ENCODE assay signal across 8 cellular contexts in genomic region chr5:79990598-79991507, GRCh38. TPM values are rescaled to one million over a fixed set of nuclear protein-coding genes. Genes with fewer than 3 reads are reported as not detected.
DNase-seq lines count a peak whose midpoint lies in the region; ATAC-seq and TF ChIP-seq lines count a peak whose summit lies in the region.

A gene with protein sequence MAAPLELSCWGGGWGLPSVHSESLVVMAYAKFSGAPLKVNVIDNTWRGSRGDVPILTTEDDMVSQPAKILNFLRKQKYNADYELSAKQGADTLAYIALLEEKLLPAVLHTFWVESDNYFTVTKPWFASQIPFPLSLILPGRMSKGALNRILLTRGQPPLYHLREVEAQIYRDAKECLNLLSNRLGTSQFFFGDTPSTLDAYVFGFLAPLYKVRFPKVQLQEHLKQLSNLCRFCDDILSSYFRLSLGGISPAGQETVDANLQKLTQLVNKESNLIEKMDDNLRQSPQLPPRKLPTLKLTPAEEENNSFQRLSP (minus strand): TSS chr5:79991262. CDS start chr5:79991238, 24 bp downstream.

- H3K27me3 ChIP-seq in muscle layer of colon (ENCODE audit: control insufficient read depth in 1 of 2, insufficient read depth in 2 of 2, low read length in 2 of 2), result no peaks in the 10 kb centered on the region

- peaks cover 25% of the 10 kb centered on the region for H3K36me3 Mint-ChIP-seq in activated T-cell treated with anti-CD3 and anti-CD28 coated beads, Interleukin-2, amount 50 U/mL, for 4 hours (ENCODE audit: insufficient read depth)

- H3K4me1 Mint-ChIP-seq in activated T-cell treated with anti-CD3 and anti-CD28 coated beads, Interleukin-2, amount 50 U/mL, for 4 hours (ENCODE audit: low read depth), result peaks cover 30% of the 10 kb centered on the region

- no peaks in the 10 kb centered on the region for H3K9me3 Mint-ChIP-seq in activated T-cell treated with anti-CD3 and anti-CD28 coated beads, Interleukin-2, amount 50 U/mL, for 4 hours

- H3K9ac ChIP-seq in muscle layer of colon (ENCODE audit: low read length), result peak within 1 kb of the TSS; percentile 58

- peak within 1 kb of the TSS; percentile 94 for H3K4me3 Mint-ChIP-seq in activated T-cell treated with anti-CD3 and anti-CD28 coated beads, Interleukin-2, amount 50 U/mL, for 4 hours

- in situ Hi-C loops in Caki2 (cut with HindIII; ENCODE audit: low pct_unique_long_range_greater_than_20kb, low sequenced_read_pairs), result no loop called here

- H3K36me3 ChIP-seq in muscle layer of colon (ENCODE audit: insufficient read depth, low read length), result peaks cover 23% of the 10 kb centered on the region

- peak; percentile 88 for ATAC-seq in GM21447 (IDR thresholded peaks at IDR 0.05; ENCODE audit: unreplicated experiment)
- ATAC-seq in activated T-cell treated with anti-CD3 and anti-CD28 coated beads, Interleukin-2, amount 50 U/mL, for 4 hours, result peak; percentile 79 to 83
- ATAC-seq in esophagus mucosa, result peak; percentile 94

- peak; percentile 78 for DNase-seq in Caki2 (ENCODE audit: low read depth)
- DNase-seq in HuH-7 (ENCODE audit: low spot score), result peak; percentile 66
- peak; percentile 86 for DNase-seq in activated T-cell treated with anti-CD3 and anti-CD28 coated beads, Interleukin-2, amount 50 U/mL, for 4 hours
- DNase-seq in stimulated activated CD8-positive, alpha-beta memory T cell treated with anti-CD3 and anti-CD28 coated beads, Interleukin-7, amount 100 ng/mL, for 1 hour (ENCODE audit: low read depth in 2 of 2), result peak; percentile 72 to 83

- no peaks in the 10 kb centered on the region for H3K9me3 ChIP-seq in muscle layer of colon (ENCODE audit: low read length)

- peak within 1 kb of the TSS; percentile 85 for H3K27ac ChIP-seq in muscle layer of colon (ENCODE audit: low read depth, low read length)

- H3K4me1 ChIP-seq in muscle layer of colon (ENCODE audit: insufficient read depth, low read length), result peaks cover 18% of the 10 kb centered on the region

- peaks cover 8% of the 10 kb centered on the region for H3K27me3 Mint-ChIP-seq in activated T-cell treated with anti-CD3 and anti-CD28 coated beads, Interleukin-2, amount 50 U/mL, for 4 hours (ENCODE audit: low read depth)

- peak within 1 kb of the TSS; percentile 63 to 84 for H3K4me3 ChIP-seq in muscle layer of colon (ENCODE audit: low read depth in 1 of 2, low read length in 2 of 2)

TF ChIP-seq in PFSK-1, 5 proteins besides CTCF, POLR2A, EP300 and RAD21:
- TF ChIP-seq POLR2AphosphoS5 (IDR thresholded peaks at IDR 0.05; ENCODE audit: low read depth, low read length), result peak; percentile 81
- TF ChIP-seq FOXP2 (optimal IDR thresholded peaks at IDR 0.05; ENCODE audit: borderline replicate concordance, extremely low read depth, extremely low read length, insufficient read depth), result no peak
- TF ChIP-seq SIN3A (IDR thresholded peaks at IDR 0.05; ENCODE audit: borderline replicate concordance, insufficient read depth, low read length), result 0 out of 2 replicates have a peak, but pooled peaks have one; percentile 50
- TF ChIP-seq, protein P1, sequence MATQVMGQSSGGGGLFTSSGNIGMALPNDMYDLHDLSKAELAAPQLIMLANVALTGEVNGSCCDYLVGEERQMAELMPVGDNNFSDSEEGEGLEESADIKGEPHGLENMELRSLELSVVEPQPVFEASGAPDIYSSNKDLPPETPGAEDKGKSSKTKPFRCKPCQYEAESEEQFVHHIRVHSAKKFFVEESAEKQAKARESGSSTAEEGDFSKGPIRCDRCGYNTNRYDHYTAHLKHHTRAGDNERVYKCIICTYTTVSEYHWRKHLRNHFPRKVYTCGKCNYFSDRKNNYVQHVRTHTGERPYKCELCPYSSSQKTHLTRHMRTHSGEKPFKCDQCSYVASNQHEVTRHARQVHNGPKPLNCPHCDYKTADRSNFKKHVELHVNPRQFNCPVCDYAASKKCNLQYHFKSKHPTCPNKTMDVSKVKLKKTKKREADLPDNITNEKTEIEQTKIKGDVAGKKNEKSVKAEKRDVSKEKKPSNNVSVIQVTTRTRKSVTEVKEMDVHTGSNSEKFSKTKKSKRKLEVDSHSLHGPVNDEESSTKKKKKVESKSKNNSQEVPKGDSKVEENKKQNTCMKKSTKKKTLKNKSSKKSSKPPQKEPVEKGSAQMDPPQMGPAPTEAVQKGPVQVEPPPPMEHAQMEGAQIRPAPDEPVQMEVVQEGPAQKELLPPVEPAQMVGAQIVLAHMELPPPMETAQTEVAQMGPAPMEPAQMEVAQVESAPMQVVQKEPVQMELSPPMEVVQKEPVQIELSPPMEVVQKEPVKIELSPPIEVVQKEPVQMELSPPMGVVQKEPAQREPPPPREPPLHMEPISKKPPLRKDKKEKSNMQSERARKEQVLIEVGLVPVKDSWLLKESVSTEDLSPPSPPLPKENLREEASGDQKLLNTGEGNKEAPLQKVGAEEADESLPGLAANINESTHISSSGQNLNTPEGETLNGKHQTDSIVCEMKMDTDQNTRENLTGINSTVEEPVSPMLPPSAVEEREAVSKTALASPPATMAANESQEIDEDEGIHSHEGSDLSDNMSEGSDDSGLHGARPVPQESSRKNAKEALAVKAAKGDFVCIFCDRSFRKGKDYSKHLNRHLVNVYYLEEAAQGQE (IDR thresholded peaks at IDR 0.05; ENCODE audit: insufficient read depth in 1 of 2, low read depth in 2 of 2, low read length in 2 of 2), result peak in 1 of 2 experiments; percentile 54; a peak in 1 of 4 replicates
- peak; percentile 84 for TF ChIP-seq TAF1 (IDR thresholded peaks at IDR 0.05; ENCODE audit: borderline replicate concordance, insufficient read depth, low read length)
TF ChIP-seq in PFSK-1: peak in this region for 4.

RNA-seq across cellular contexts. Expression of the gene that starts here (rescaled TPM):
- total RNA-seq in Caki2 (2014; rRNA removed; shearing (Covaris generic); ENCODE audit: low replicate concordance), result 4.3 and 4.4 TPM in 2 replicates
- 2.6 TPM for polyA plus RNA-seq in PFSK-1 (2012; ENCODE audit: insufficient read length, low read depth)
- 10 to 100 TPM; 14.8 to 15.0 (median 14.9) TPM for total RNA-seq in activated T-cell treated with anti-CD3 and anti-CD28 coated beads, Interleukin-2, amount 50 U/mL, for 4 hours
- total RNA-seq in esophagus mucosa, result 12.5 TPM

Comparison
In these comparisons a context has a peak if more than half of its experiments do, and no peak if none do; other contexts are left out.
1. Peak in every context shown above with its lines: DNase-seq, ATAC-seq, H3K4me3 ChIP-seq and H3K27ac ChIP-seq.